In genomic region chr11:72144807-72145565, GRCh38 we compare ENCODE assay signal across 17 cellular contexts. TPM values are rescaled to one million over a fixed set of nuclear protein-coding genes. Genes with fewer than 3 reads are reported as not detected.
DNase-seq lines count a peak whose midpoint lies in the region; ATAC-seq and TF ChIP-seq lines count a peak whose summit lies in the region.
"Had no signal": no experiment of that assay in that cellular context is flagged by ENCODE, and none has a peak within 500 bp of the region (broad histone marks: within the 10 kb centered on the region; RNA-seq: fewer than 3 reads in every experiment).

No MANE protein-coding gene starts in this region.

- H3K4me3 ChIP-seq in choroid plexus epithelial cell (ENCODE audit: low read depth, low read length): no peak overlapping the region
- H3K4me3 ChIP-seq in mucosa of descending colon: no peak overlapping the region
- H3K4me3 ChIP-seq: BLaER1 had no signal

- intact Hi-C loops in mucosa of descending colon (cut with DNase I, micrococcal nuclease): no loop called here

- no peaks in the 10 kb centered on the region for H3K36me3 ChIP-seq in mucosa of descending colon (ENCODE audit: low read depth)
- H3K36me3 ChIP-seq: BLaER1 had no signal

- peaks cover 5% of the 10 kb centered on the region for H3K4me1 ChIP-seq in mucosa of descending colon (ENCODE audit: low read depth)
- H3K4me1 ChIP-seq: BLaER1 had no signal

- DNase-seq in AG20443 (ENCODE audit: low spot score) (peak; percentile 47), NCI-H226 (peak; percentile 77), choroid plexus epithelial cell (ENCODE audit: low read depth) (peak; percentile 64), mucosa of descending colon (peak in 1 of 3 donors; percentile 27), NCI-H2196 treated with DMSO at 0.1 percent for 48 hours (lab: John Stamatoyannopoulos, UW; ENCODE audit: unreplicated experiment) (no peak)
- no peak for DNase-seq in activated CD8-positive, alpha-beta memory T cell treated with anti-CD3 and anti-CD28 coated beads, Interleukin-2, amount 50 U/mL, for 48 hours
- DNase-seq: activated CD4-positive, alpha-beta T cell treated with anti-CD3 and anti-CD28 coated beads for 48 hours; GDM1; midbrain; posterior cingulate gyrus; stimulated activated CD4-positive, alpha-beta T cell treated with anti-CD3 and anti-CD28 coated beads, Interleukin-1b, Interleukin-23, amount 100 ng/mL, for 48 hours; T-helper 17 cell had no signal

- TF ChIP-seq CTCF in choroid plexus epithelial cell (conservative IDR thresholded peaks at IDR 0.05; ENCODE audit: low read depth, low read length) (no peak), mucosa of descending colon (IDR thresholded peaks at IDR 0.05) (no peak)

- no peaks in the 10 kb centered on the region for H3K9me3 ChIP-seq in mucosa of descending colon
- H3K9me3 ChIP-seq: BLaER1 had no signal

- ATAC-seq in mucosa of descending colon: peak; percentile 21
- no peak for ATAC-seq in HG02884 (IDR thresholded peaks at IDR 0.05; ENCODE audit: unreplicated experiment)
- no peak for ATAC-seq in HG02973 (IDR thresholded peaks at IDR 0.05; ENCODE audit: unreplicated experiment)

RNA-seq across cellular contexts. Expression of gene FOLR3, which starts 9.5 kb away (rescaled TPM):
- not detected for total RNA-seq in mucosa of descending colon
- total RNA-seq: activated T-helper 17 cell treated with anti-CD3 and anti-CD28 coated beads, Interleukin-2, amount 50 U/mL, for 72 hours; urinary bladder had no signal

RNA-seq across cellular contexts. Expression of gene ANAPC15, which starts 32.5 kb away (rescaled TPM):
- 10 to 100 TPM; 37.9 to 52.1 (median 39.0) TPM for total RNA-seq in mucosa of descending colon

RNA-seq across cellular contexts. Expression of gene TOMT, which starts 39.3 kb away (rescaled TPM):
- total RNA-seq in mucosa of descending colon: under 1 TPM in 1 of 3 donors, not detected in 2; 0.39 TPM
- total RNA-seq: T-helper 17 cell, urinary bladder had no signal

RNA-seq across cellular contexts. Expression of gene LAMTOR1, which starts 41.9 kb away (rescaled TPM):
- 100 to 1,000 TPM in 2 of 3 donors, 10 to 100 TPM in 1; 82.0 to 114 (median 107) TPM for total RNA-seq in mucosa of descending colon

RNA-seq across cellular contexts. Expression of gene FOLR1, which starts 47.0 kb away (rescaled TPM):
- not detected for total RNA-seq in mucosa of descending colon
- total RNA-seq: activated T-helper 17 cell treated with anti-CD3 and anti-CD28 coated beads, Interleukin-2, amount 50 U/mL, for 72 hours; T-helper 17 cell had no signal

Comparison
In these comparisons a context has a peak if more than half of its experiments do, and no peak if none do; other contexts are left out.
1. DNase-seq: peak in AG20443 (single experiment), NCI-H226 (single experiment) and choroid plexus epithelial cell (single experiment); none in activated CD8-positive, alpha-beta memory T cell treated with anti-CD3 and anti-CD28 coated beads, Interleukin-2, amount 50 U/mL, for 48 hours (single experiment) and NCI-H2196 treated with DMSO at 0.1 percent for 48 hours (single experiment).